Comparison of ENCODE assay signal across 1 cellular context in the genomic region with DNA sequence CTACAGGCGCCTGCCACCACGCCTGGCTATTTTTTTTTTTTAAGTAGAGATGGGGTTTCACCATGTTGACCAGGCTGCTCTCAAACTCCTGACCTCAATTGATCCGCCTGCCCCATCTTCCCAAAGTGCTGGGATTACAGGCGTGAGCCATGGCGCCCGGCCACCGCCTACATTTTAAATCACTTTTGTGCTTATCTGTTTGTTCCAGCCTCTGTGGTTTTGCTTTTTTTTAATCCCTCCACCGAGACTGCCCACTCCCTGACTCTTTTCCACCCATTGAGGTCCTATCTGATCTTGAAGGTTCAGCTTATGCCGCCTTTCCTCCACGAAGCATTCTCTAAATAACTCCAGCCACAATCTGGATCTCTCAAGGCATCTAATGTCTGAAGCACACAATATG.
A peak's percentile ranks its signal among the peaks of the same experiment; 100 is the strongest.
TF ChIP-seq lines count a peak whose summit lies in the region.

No MANE protein-coding gene starts in this region.

TF ChIP-seq in K562, 482 proteins besides CTCF, POLR2A, EP300 and RAD21 (continued from another document):
- TF ChIP-seq, protein P1, sequence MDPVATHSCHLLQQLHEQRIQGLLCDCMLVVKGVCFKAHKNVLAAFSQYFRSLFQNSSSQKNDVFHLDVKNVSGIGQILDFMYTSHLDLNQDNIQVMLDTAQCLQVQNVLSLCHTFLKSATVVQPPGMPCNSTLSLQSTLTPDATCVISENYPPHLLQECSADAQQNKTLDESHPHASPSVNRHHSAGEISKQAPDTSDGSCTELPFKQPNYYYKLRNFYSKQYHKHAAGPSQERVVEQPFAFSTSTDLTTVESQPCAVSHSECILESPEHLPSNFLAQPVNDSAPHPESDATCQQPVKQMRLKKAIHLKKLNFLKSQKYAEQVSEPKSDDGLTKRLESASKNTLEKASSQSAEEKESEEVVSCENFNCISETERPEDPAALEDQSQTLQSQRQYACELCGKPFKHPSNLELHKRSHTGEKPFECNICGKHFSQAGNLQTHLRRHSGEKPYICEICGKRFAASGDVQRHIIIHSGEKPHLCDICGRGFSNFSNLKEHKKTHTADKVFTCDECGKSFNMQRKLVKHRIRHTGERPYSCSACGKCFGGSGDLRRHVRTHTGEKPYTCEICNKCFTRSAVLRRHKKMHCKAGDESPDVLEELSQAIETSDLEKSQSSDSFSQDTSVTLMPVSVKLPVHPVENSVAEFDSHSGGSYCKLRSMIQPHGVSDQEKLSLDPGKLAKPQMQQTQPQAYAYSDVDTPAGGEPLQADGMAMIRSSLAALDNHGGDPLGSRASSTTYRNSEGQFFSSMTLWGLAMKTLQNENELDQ (CRISPR knock-in tag; IDR thresholded peaks at IDR 0.05; ENCODE audit: borderline replicate concordance): no peak
- TF ChIP-seq ZKSCAN3 (CRISPR knock-in tag; IDR thresholded peaks at IDR 0.05): no peak
- TF ChIP-seq HNRNPL (IDR thresholded peaks at IDR 0.05; ENCODE audit: low read depth, low read length): no peak
- TF ChIP-seq FIP1L1 (IDR thresholded peaks at IDR 0.05; ENCODE audit: low read depth, low read length, poor library complexity, severe bottlenecking): no peak
- no peak for TF ChIP-seq RBM25 (IDR thresholded peaks at IDR 0.05; ENCODE audit: low read depth, low read length, severe bottlenecking)
- no peak for TF ChIP-seq LCOR (CRISPR knock-in tag; IDR thresholded peaks at IDR 0.05)
- TF ChIP-seq, protein P2, sequence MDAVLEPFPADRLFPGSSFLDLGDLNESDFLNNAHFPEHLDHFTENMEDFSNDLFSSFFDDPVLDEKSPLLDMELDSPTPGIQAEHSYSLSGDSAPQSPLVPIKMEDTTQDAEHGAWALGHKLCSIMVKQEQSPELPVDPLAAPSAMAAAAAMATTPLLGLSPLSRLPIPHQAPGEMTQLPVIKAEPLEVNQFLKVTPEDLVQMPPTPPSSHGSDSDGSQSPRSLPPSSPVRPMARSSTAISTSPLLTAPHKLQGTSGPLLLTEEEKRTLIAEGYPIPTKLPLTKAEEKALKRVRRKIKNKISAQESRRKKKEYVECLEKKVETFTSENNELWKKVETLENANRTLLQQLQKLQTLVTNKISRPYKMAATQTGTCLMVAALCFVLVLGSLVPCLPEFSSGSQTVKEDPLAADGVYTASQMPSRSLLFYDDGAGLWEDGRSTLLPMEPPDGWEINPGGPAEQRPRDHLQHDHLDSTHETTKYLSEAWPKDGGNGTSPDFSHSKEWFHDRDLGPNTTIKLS (IDR thresholded peaks at IDR 0.05; ENCODE audit: borderline replicate concordance, low read depth): no peak
- TF ChIP-seq BCOR (IDR thresholded peaks at IDR 0.05): 0 out of 2 replicates have a peak, but pooled peaks have one; percentile 28
- no peak for TF ChIP-seq PHF21A (IDR thresholded peaks at IDR 0.05; ENCODE audit: borderline replicate concordance, low read depth)
- TF ChIP-seq CAMTA2 (CRISPR knock-in tag; conservative IDR thresholded peaks at IDR 0.05): no peak
- no peak for TF ChIP-seq SAFB (IDR thresholded peaks at IDR 0.05; ENCODE audit: borderline replicate concordance, low read depth, low read length)
- TF ChIP-seq, protein P3, sequence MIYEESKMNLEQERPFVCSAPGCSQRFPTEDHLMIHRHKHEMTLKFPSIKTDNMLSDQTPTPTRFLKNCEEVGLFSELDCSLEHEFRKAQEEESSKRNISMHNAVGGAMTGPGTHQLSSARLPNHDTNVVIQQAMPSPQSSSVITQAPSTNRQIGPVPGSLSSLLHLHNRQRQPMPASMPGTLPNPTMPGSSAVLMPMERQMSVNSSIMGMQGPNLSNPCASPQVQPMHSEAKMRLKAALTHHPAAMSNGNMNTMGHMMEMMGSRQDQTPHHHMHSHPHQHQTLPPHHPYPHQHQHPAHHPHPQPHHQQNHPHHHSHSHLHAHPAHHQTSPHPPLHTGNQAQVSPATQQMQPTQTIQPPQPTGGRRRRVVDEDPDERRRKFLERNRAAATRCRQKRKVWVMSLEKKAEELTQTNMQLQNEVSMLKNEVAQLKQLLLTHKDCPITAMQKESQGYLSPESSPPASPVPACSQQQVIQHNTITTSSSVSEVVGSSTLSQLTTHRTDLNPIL (CRISPR knock-in tag; IDR thresholded peaks at IDR 0.05): no peak
- TF ChIP-seq BRCA1 (IDR thresholded peaks at IDR 0.05): no peak
- no peak for TF ChIP-seq BRCA1 (CRISPR knock-in tag; IDR thresholded peaks at IDR 0.05)
- no peak for TF ChIP-seq ZNF445 (CRISPR knock-in tag; IDR thresholded peaks at IDR 0.05; ENCODE audit: low read depth)
- TF ChIP-seq RFX7 (CRISPR knock-in tag; IDR thresholded peaks at IDR 0.05): no peak
- peak in 1 of 2 experiments; percentile 84; a peak in 3 of 4 replicates for TF ChIP-seq RCOR1 (IDR thresholded peaks at IDR 0.05; ENCODE audit: borderline replicate concordance in 1 of 2, low read depth in 2 of 2, low read length in 2 of 2)
- TF ChIP-seq XRCC3 (IDR thresholded peaks at IDR 0.05): no peak
- TF ChIP-seq ADNP (tag; IDR thresholded peaks at IDR 0.05): no peak
- no peak for TF ChIP-seq KAT8 (IDR thresholded peaks at IDR 0.05; ENCODE audit: low read depth)
- TF ChIP-seq ZNF12 (CRISPR knock-in tag; IDR thresholded peaks at IDR 0.05): no peak
- no peak for TF ChIP-seq ZNF586 (CRISPR knock-in tag; conservative IDR thresholded peaks at IDR 0.05)
- TF ChIP-seq DMBX1 (CRISPR knock-in tag; IDR thresholded peaks at IDR 0.05; ENCODE audit: borderline replicate concordance): no peak
- TF ChIP-seq RBM22 (IDR thresholded peaks at IDR 0.05; ENCODE audit: low read depth, low read length, poor library complexity, severe bottlenecking): no peak
- TF ChIP-seq RAD51 (IDR thresholded peaks at IDR 0.05; ENCODE audit: borderline replicate concordance, low read depth): no peak
- TF ChIP-seq MYBL2 (IDR thresholded peaks at IDR 0.05; ENCODE audit: low read depth): no peak
- no peak for TF ChIP-seq MYBL2 (CRISPR knock-in tag; IDR thresholded peaks at IDR 0.05; ENCODE audit: borderline replicate concordance)
- no peak for TF ChIP-seq MECOM (CRISPR knock-in tag; IDR thresholded peaks at IDR 0.05)
- TF ChIP-seq NFRKB (IDR thresholded peaks at IDR 0.05; ENCODE audit: low read depth): no peak
- TF ChIP-seq, protein P4, sequence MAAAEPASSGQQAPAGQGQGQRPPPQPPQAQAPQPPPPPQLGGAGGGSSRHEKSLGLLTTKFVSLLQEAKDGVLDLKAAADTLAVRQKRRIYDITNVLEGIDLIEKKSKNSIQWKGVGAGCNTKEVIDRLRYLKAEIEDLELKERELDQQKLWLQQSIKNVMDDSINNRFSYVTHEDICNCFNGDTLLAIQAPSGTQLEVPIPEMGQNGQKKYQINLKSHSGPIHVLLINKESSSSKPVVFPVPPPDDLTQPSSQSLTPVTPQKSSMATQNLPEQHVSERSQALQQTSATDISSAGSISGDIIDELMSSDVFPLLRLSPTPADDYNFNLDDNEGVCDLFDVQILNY (CRISPR knock-in tag; IDR thresholded peaks at IDR 0.05): no peak
- TF ChIP-seq MCM3 (IDR thresholded peaks at IDR 0.05): no peak
- no peak for TF ChIP-seq XRCC4 (IDR thresholded peaks at IDR 0.05; ENCODE audit: extremely low read depth, insufficient read depth, insufficient read length)
- no peak for TF ChIP-seq HDAC8 (tag; IDR thresholded peaks at IDR 0.05)
- 0 out of 2 replicates have a peak, but pooled peaks have one; percentile 35 for TF ChIP-seq ZNF384 (IDR thresholded peaks at IDR 0.05; ENCODE audit: low read depth, low read length)
- TF ChIP-seq CBFA2T3 (IDR thresholded peaks at IDR 0.05): peak; percentile 76
